ENCODE assay signal across 26 cellular contexts in genomic region chr2:234827096-234827860, GRCh38.
DNase-seq lines count a peak whose midpoint lies in the region; ATAC-seq, FAIRE-seq and TF ChIP-seq lines count a peak whose summit lies in the region.
"Had no signal": no experiment of that assay in that cellular context is flagged by ENCODE, and none has a peak within 500 bp of the region (broad histone marks: within the 10 kb centered on the region; RNA-seq: fewer than 3 reads in every experiment).

No MANE protein-coding gene starts in this region.

- no peak for DNase-seq in HepG2 (ENCODE audit: low spot score)
- no peak for DNase-seq in right lobe of liver
- peak; percentile 79 for DNase-seq in adipocyte (ENCODE audit: low read depth)
- peak; percentile 9 for DNase-seq in iPS DF 19.7 (ENCODE audit: low read depth, low spot score)
- no peak for DNase-seq in GM12892 (ENCODE audit: insufficient read length)
- no peak for DNase-seq in Kasumi-1 (lab: John Stamatoyannopoulos, UW)
- no peak for DNase-seq in substantia nigra (lab: John Stamatoyannopoulos, UW)
- no peak for DNase-seq in body of pancreas
- DNase-seq: activated CD4-positive, alpha-beta T cell treated with anti-CD3 and anti-CD28 coated beads, Interleukin-2, amount 10 ng/mL, durations not matched to agents 7 days and 5 days; activated CD8-positive, alpha-beta memory T cell treated with anti-CD3 and anti-CD28 coated beads, Interleukin-2, amount 10 ng/mL, durations not matched to agents 7 days and 5 days; activated naive CD4-positive, alpha-beta T cell treated with anti-CD3 and anti-CD28 coated beads, Interleukin-2, amount 50 U/mL, for 16 hours; gastrocnemius medialis; H9; hippocampal formation; KG1; MV-4-11; NCI-H2029 treated with DMSO at 0.1 percent for 48 hours; spleen; stimulated activated CD4-positive, alpha-beta T cell treated with anti-CD3 and anti-CD28 coated beads, Interleukin-4, amount 100 ng/mL, for 1 hour; stimulated activated naive CD8-positive, alpha-beta T cell treated with anti-CD3 and anti-CD28 coated beads, Interleukin-15, Interleukin-2, amounts not matched to agents 100 U/mL and 50 U/mL, for 24 hours; tibial artery had no signal

- ATAC-seq in HepG2 (no peak), right lobe of liver (no peak), body of pancreas (no peak)
- ATAC-seq: activated CD8-positive, alpha-beta memory T cell treated with anti-CD3 and anti-CD28 coated beads, Interleukin-2, amount 10 ng/mL, durations not matched to agents 7 days and 5 days; gastrocnemius medialis; stimulated activated naive CD8-positive, alpha-beta T cell treated with anti-CD3 and anti-CD28 coated beads, Interleukin-15, Interleukin-2, amounts not matched to agents 100 U/mL and 50 U/mL, for 24 hours had no signal

- 94% methylated on average over 2 of the region's 2 CpGs for WGBS in HepG2 (ENCODE audit: low lambda C conversion rate)
- 84% methylated on average over 2 of the region's 2 CpGs for WGBS in right lobe of liver (ENCODE audit: insufficient coverage, low coverage, low lambda C conversion rate, missing lambda C conversion rate)
- 83 to 88% methylated on average over 2 of the region's 2 CpGs for WGBS in body of pancreas, 2 donors

- TF ChIP-seq CTCF in HepG2 (CRISPR knock-in tag; IDR thresholded peaks at IDR 0.05) (no peak), right lobe of liver (IDR thresholded peaks at IDR 0.05) (no peak), body of pancreas (IDR thresholded peaks at IDR 0.05) (no peak)

- H3K4me2 ChIP-seq in HepG2 (ENCODE audit: low read depth, low read length): no peak overlapping the region

- TF ChIP-seq EP300 in HepG2 (IDR thresholded peaks at IDR 0.05; ENCODE audit: low read depth in 2 of 2, low read length in 2 of 2) (no peak), HepG2 (CRISPR knock-in tag; IDR thresholded peaks at IDR 0.05; ENCODE audit: borderline replicate concordance) (no peak)

- H3K27ac ChIP-seq in HepG2 (ENCODE audit: extremely low read length, insufficient read depth, low read length) (no peak overlapping the region), right lobe of liver (no peak overlapping the region), substantia nigra (ENCODE audit: low read depth, low read length, poor library complexity, severe bottlenecking) (no peak overlapping the region), body of pancreas (no peak overlapping the region)
- H3K27ac ChIP-seq: ascending aorta, gastrocnemius medialis, spleen, tibial artery, VCaP had no signal

- in situ Hi-C loops in HepG2 (cut with HindIII; ENCODE audit: extremely low pct_ligation_motif_present, low pct_unique_long_range_greater_than_20kb): no loop called here

- peaks cover 70% of the 10 kb centered on the region for H3K4me1 ChIP-seq in HepG2 (ENCODE audit: insufficient read depth, low read length)
- H3K4me1 ChIP-seq in right lobe of liver: peaks cover 0 to 15% (median 5%) of the 10 kb centered on the region in 4 donors
- peaks cover 27% of the 10 kb centered on the region for H3K4me1 ChIP-seq in adipocyte (ENCODE audit: control insufficient read depth, insufficient read depth, low read length)
- peaks cover 19% of the 10 kb centered on the region for H3K4me1 ChIP-seq in body of pancreas
- H3K4me1 ChIP-seq: spleen had no signal

- no peaks in the 10 kb centered on the region for H3K79me2 ChIP-seq in HepG2 (ENCODE audit: insufficient read depth, low read length)

- H4K20me1 ChIP-seq in HepG2 (ENCODE audit: insufficient read depth, low read length): no peaks in the 10 kb centered on the region

- no peak overlapping the region for H3K4me3 ChIP-seq in HepG2 (replicated peaks in 1 of 3; ENCODE audit: insufficient read depth in 1 of 3, low read depth in 2 of 3, low read length in 3 of 3)
- H3K4me3 ChIP-seq in right lobe of liver: no peak overlapping the region
- H3K4me3 ChIP-seq in adipocyte (ENCODE audit: low read length): no peak overlapping the region
- H3K4me3 ChIP-seq in body of pancreas: no peak overlapping the region
- H3K4me3 ChIP-seq: ascending aorta, gastrocnemius medialis, spleen, tibial artery had no signal

- no peak overlapping the region for H2AFZ ChIP-seq in HepG2 (ENCODE audit: low read length)

- H3K9me3 ChIP-seq in HepG2 (ENCODE audit: low read length) (no peaks in the 10 kb centered on the region), right lobe of liver (no peaks in the 10 kb centered on the region), adipocyte (ENCODE audit: control insufficient read depth, low read length) (no peaks in the 10 kb centered on the region), body of pancreas (no peaks in the 10 kb centered on the region)
- H3K9me3 ChIP-seq: ascending aorta, gastrocnemius medialis, spleen, tibial artery had no signal

- POLR2A ChIA-PET in HepG2 (lab: Yijun Ruan, JAX): no interaction called here

- no peak for FAIRE-seq in HepG2 (lab: Jason Lieb, UNC)
- no peak for FAIRE-seq in GM12892 (lab: Jason Lieb, UNC)
- FAIRE-seq: A204.1, GM18507, keratinocyte had no signal

- CTCF ChIA-PET in HepG2 (lab: Yijun Ruan, JAX; ENCODE audit: low intra/inter-chr PET ratio, low total read pairs): no interaction called here

- TF ChIP-seq POLR2A in HepG2 (IDR thresholded peaks at IDR 0.05; ENCODE audit: insufficient read depth in 1 of 2, low read depth in 2 of 2, low read length in 2 of 2) (no peak), right lobe of liver (IDR thresholded peaks at IDR 0.05) (no peak), GM12892 (IDR thresholded peaks at IDR 0.05; ENCODE audit: low read depth, low read length) (no peak), body of pancreas (IDR thresholded peaks at IDR 0.05) (no peak)

- intact Hi-C loops in HepG2 (cut with micrococcal nuclease; ENCODE audit: unreplicated experiment) (no loop called here), right lobe of liver (cut with DNase I) (no loop called here), body of pancreas (cut with DNase I) (no loop called here)

- no peaks in the 10 kb centered on the region for H3K27me3 ChIP-seq in HepG2 (ENCODE audit: control insufficient read depth in 1 of 2, insufficient read depth in 2 of 2, low read length in 2 of 2)
- H3K27me3 ChIP-seq in right lobe of liver: no peaks in the 10 kb centered on the region
- no peaks in the 10 kb centered on the region for H3K27me3 ChIP-seq in adipocyte (replicated peaks; ENCODE audit: control insufficient read depth, insufficient read depth, low read length)
- no peaks in the 10 kb centered on the region for H3K27me3 ChIP-seq in body of pancreas
- H3K27me3 ChIP-seq: ascending aorta, gastrocnemius medialis, spleen, tibial artery had no signal

- no peak for TF ChIP-seq RAD21 in HepG2 (CRISPR knock-in tag; IDR thresholded peaks at IDR 0.05)

- no TSS peak for BruUV-seq in HepG2 (replicated peaks; lab: Mats Ljungman, UMichigan)

- H3K9ac ChIP-seq in HepG2 (ENCODE audit: insufficient read depth, low read depth, low read length) (no peak overlapping the region), adipocyte (ENCODE audit: low read length) (no peak overlapping the region)

- H3K36me3 ChIP-seq in HepG2 (replicated peaks in 1 of 2; ENCODE audit: control insufficient read depth in 1 of 2, insufficient read depth in 2 of 2, low read length in 2 of 2) (no peaks in the 10 kb centered on the region), right lobe of liver (no peaks in the 10 kb centered on the region), adipocyte (ENCODE audit: control insufficient read depth, insufficient read depth, low read length, severe bottlenecking) (no peaks in the 10 kb centered on the region), body of pancreas (replicated peaks in 1 of 2; ENCODE audit: insufficient read depth in 1 of 2, low read depth in 2 of 2) (no peaks in the 10 kb centered on the region)
- H3K36me3 ChIP-seq: ascending aorta, gastrocnemius medialis, spleen, tibial artery had no signal

TF ChIP-seq in HepG2, 621 proteins besides CTCF, POLR2A, EP300 and RAD21:
- TF ChIP-seq ZNF704 (CRISPR knock-in tag; IDR thresholded peaks at IDR 0.05; ENCODE audit: borderline replicate concordance) (no peak), ZNF564 (CRISPR knock-in tag; IDR thresholded peaks at IDR 0.05) (no peak), IKZF5 (CRISPR knock-in tag; IDR thresholded peaks at IDR 0.05) (no peak), FIP1L1 (IDR thresholded peaks at IDR 0.05; ENCODE audit: borderline replicate concordance, insufficient read depth, low read depth, low read length) (no peak), TRIM24 (CRISPR knock-in tag; IDR thresholded peaks at IDR 0.05) (0 out of 2 replicates have a peak, but pooled peaks have one; percentile 33), HOXD1 (CRISPR knock-in tag; IDR thresholded peaks at IDR 0.05) (no peak), ZNF44 (CRISPR knock-in tag; IDR thresholded peaks at IDR 0.05) (peak; percentile 49; the same call in 1 of the 2 replicates), ATF3 (CRISPR knock-in tag; IDR thresholded peaks at IDR 0.05) (no peak)

Comparison
In these comparisons a context has a peak if more than half of its experiments do, and no peak if none do; other contexts are left out.
1. DNase-seq: peak in adipocyte (single experiment) and iPS DF 19.7 (single experiment); none in HepG2 (single experiment), right lobe of liver (0 of 3), GM12892 (single experiment), Kasumi-1 (0 of 2), substantia nigra (0 of 49) and body of pancreas (0 of 4).